In genomic region chr14:55593698-55594097, GRCh38 we compare ENCODE assay signal across 22 cellular contexts. TPM values are rescaled to one million over a fixed set of nuclear protein-coding genes. Genes with fewer than 3 reads are reported as not detected.
A peak's percentile ranks its signal among the peaks of the same experiment; 100 is the strongest.
DNase-seq lines count a peak whose midpoint lies in the region; ATAC-seq and TF ChIP-seq lines count a peak whose summit lies in the region.
"Had no signal": no experiment of that assay in that cellular context is flagged by ENCODE, and none has a peak within 500 bp of the region (broad histone marks: within the 10 kb centered on the region; RNA-seq: fewer than 3 reads in every experiment).

No MANE protein-coding gene starts in this region.

- H3K36me3 ChIP-seq in colonic mucosa (no peaks in the 10 kb centered on the region), transverse colon (no peaks in the 10 kb centered on the region)
- H3K36me3 ChIP-seq: upper lobe of left lung had no signal

- no peak for TF ChIP-seq POLR2A in transverse colon (IDR thresholded peaks at IDR 0.05)

- peaks cover 58% of the 10 kb centered on the region for H3K4me1 Mint-ChIP-seq in activated naive CD8-positive, alpha-beta T cell (ENCODE audit: low read depth)
- H3K4me1 Mint-ChIP-seq in activated naive CD8-positive, alpha-beta T cell treated with anti-CD3 and anti-CD28 coated beads, Interleukin-2, amount 50 U/mL, for 24 hours, result peaks cover 38% of the 10 kb centered on the region
- peaks cover 27% of the 10 kb centered on the region for H3K4me1 Mint-ChIP-seq in mesothelial cell of epicardium
- peaks cover 28 to 31% of the 10 kb centered on the region in 2 donors for H3K4me1 Mint-ChIP-seq in natural killer cell treated with Interleukin-12 subunit alpha and Interleukin-12 subunit beta and Interleukin-15 and Interleukin-18, amount 100 ng/mL, for 72 hours (ENCODE audit: low read depth in 2 of 2)

- ATAC-seq in activated naive CD8-positive, alpha-beta T cell treated with anti-CD3 and anti-CD28 coated beads, Interleukin-2, amount 50 U/mL, for 24 hours, result no peak
- ATAC-seq in natural killer cell treated with Interleukin-12 subunit alpha and Interleukin-12 subunit beta and Interleukin-15 and Interleukin-18, amount 100 ng/mL, for 72 hours, result no peak
- ATAC-seq: activated CD4-positive, alpha-beta T cell treated with anti-CD3 and anti-CD28 coated beads for 36 hours; foreskin keratinocyte; stimulated activated memory B cell treated with anti-CD40 and anti-IgM and Interleukin-4, amounts not matched to agents 10 μg/mL and 1 μg/mL and 100 μg/mL, for 72 hours had no signal

- no peak for TF ChIP-seq CTCF in colonic mucosa (IDR thresholded peaks at IDR 0.05)
- no peak for TF ChIP-seq CTCF in mesothelial cell of epicardium (IDR thresholded peaks at IDR 0.05; ENCODE audit: unreplicated experiment)
- no peak for TF ChIP-seq CTCF in transverse colon (IDR thresholded peaks at IDR 0.05)

- no peaks in the 10 kb centered on the region for H3K27me3 Mint-ChIP-seq in activated naive CD8-positive, alpha-beta T cell
- H3K27me3 Mint-ChIP-seq in activated naive CD8-positive, alpha-beta T cell treated with anti-CD3 and anti-CD28 coated beads, Interleukin-2, amount 50 U/mL, for 24 hours, result no peaks in the 10 kb centered on the region
- H3K27me3 Mint-ChIP-seq in mesothelial cell of epicardium (ENCODE audit: low read depth), result no peaks in the 10 kb centered on the region
- no peaks in the 10 kb centered on the region for H3K27me3 Mint-ChIP-seq in natural killer cell treated with Interleukin-12 subunit alpha and Interleukin-12 subunit beta and Interleukin-15 and Interleukin-18, amount 100 ng/mL, for 72 hours
- H3K27me3 Mint-ChIP-seq: activated CD4-positive, alpha-beta T cell treated with anti-CD3 and anti-CD28 coated beads for 36 hours; brain; stimulated activated memory B cell treated with anti-CD40 and anti-IgM and Interleukin-4, amounts not matched to agents 10 μg/mL and 1 μg/mL and 100 μg/mL, for 72 hours had no signal

- intact Hi-C loops in colonic mucosa (cut with DNase I), result no loop called here
- intact Hi-C loops in transverse colon (cut with DNase I; ENCODE audit: low total_unique reads), result no loop called here

- no peaks in the 10 kb centered on the region for H3K9me3 Mint-ChIP-seq in activated naive CD8-positive, alpha-beta T cell (ENCODE audit: low read depth)
- peaks cover 11% of the 10 kb centered on the region for H3K9me3 Mint-ChIP-seq in activated naive CD8-positive, alpha-beta T cell treated with anti-CD3 and anti-CD28 coated beads, Interleukin-2, amount 50 U/mL, for 24 hours
- H3K9me3 Mint-ChIP-seq in mesothelial cell of epicardium, result peaks cover 9% of the 10 kb centered on the region
- no peaks in the 10 kb centered on the region for H3K9me3 Mint-ChIP-seq in natural killer cell treated with Interleukin-12 subunit alpha and Interleukin-12 subunit beta and Interleukin-15 and Interleukin-18, amount 100 ng/mL, for 72 hours
- H3K9me3 Mint-ChIP-seq: activated T-helper 1 cell treated with anti-CD3 and anti-CD28 coated beads, Interleukin-12 subunit alpha, Interleukin-12 subunit beta, Interleukin-2, Interleukin-4 antibody, amounts not matched to agents 30 ng/mL and 10 ng/mL and 1 ng/mL, durations not matched to agents 14 hours and 24 hours and 36 hours had no signal

- no peak overlapping the region for H3K9ac ChIP-seq in colonic mucosa (ENCODE audit: low read depth in 2 of 2, low read length in 2 of 2)

- H3K4me3 ChIP-seq in colonic mucosa (no peak overlapping the region), transverse colon (peak overlapping the region in 1 of 4 donors; percentile 18)
- H3K4me3 ChIP-seq: coronary artery, upper lobe of left lung had no signal

- peaks cover 7% of the 10 kb centered on the region for H3K36me3 Mint-ChIP-seq in activated naive CD8-positive, alpha-beta T cell
- H3K36me3 Mint-ChIP-seq in activated naive CD8-positive, alpha-beta T cell treated with anti-CD3 and anti-CD28 coated beads, Interleukin-2, amount 50 U/mL, for 24 hours (ENCODE audit: low read depth), result peaks cover 19% of the 10 kb centered on the region
- peaks cover 19% of the 10 kb centered on the region for H3K36me3 Mint-ChIP-seq in mesothelial cell of epicardium
- no peaks in the 10 kb centered on the region for H3K36me3 Mint-ChIP-seq in natural killer cell treated with Interleukin-12 subunit alpha and Interleukin-12 subunit beta and Interleukin-15 and Interleukin-18, amount 100 ng/mL, for 72 hours

- no peak for DNase-seq in activated naive CD8-positive, alpha-beta T cell treated with anti-CD3 and anti-CD28 coated beads, Interleukin-2, amount 50 U/mL, for 24 hours
- DNase-seq in colonic mucosa (peak; percentile 31), mesothelial cell of epicardium (ENCODE audit: low spot score in 2 of 2, unreplicated experiment in 2 of 2) (no peak), transverse colon (no peak), SIG-M5 treated with dmso at 0.1 percent for 504 hours (lab: John Stamatoyannopoulos, UW; ENCODE audit: unreplicated experiment) (no peak)
- no peak for DNase-seq in natural killer cell treated with Interleukin-12 subunit alpha and Interleukin-12 subunit beta and Interleukin-15 and Interleukin-18, amount 100 ng/mL, for 72 hours (ENCODE audit: low spot score)
- DNase-seq in stimulated activated CD4-positive, alpha-beta T cell treated with anti-CD3 and anti-CD28 coated beads, Interleukin-4, amount 100 ng/mL, for 4 hours, result no peak
- DNase-seq: 8988T; activated CD4-positive, alpha-beta T cell treated with anti-CD3 and anti-CD28 coated beads for 36 hours; EL; foreskin keratinocyte; hippocampal formation; NCI-H1930; NCI-H446; RPMI8226; stimulated activated CD4-positive, alpha-beta T cell treated with anti-CD3 and anti-CD28 coated beads, Interleukin-15, amount 100 ng/mL, for 24 hours; upper lobe of left lung had no signal

- in situ Hi-C loops in transverse colon (cut with MboI; ENCODE audit: low pct_ligation_motif_present in 1 of 4, low pct_unique_long_range_greater_than_20kb in 1 of 4, low sequenced_read_pairs in 3 of 4), result no loop called here

- H3K9me3 ChIP-seq in colonic mucosa (no peaks in the 10 kb centered on the region), transverse colon (no peaks in the 10 kb centered on the region)
- H3K9me3 ChIP-seq: upper lobe of left lung had no signal

- H3K27ac Mint-ChIP-seq in activated naive CD8-positive, alpha-beta T cell, result peak overlapping the region; percentile 30
- no peak overlapping the region for H3K27ac Mint-ChIP-seq in activated naive CD8-positive, alpha-beta T cell treated with anti-CD3 and anti-CD28 coated beads, Interleukin-2, amount 50 U/mL, for 24 hours
- peak overlapping the region; percentile 85 for H3K27ac Mint-ChIP-seq in mesothelial cell of epicardium
- H3K27ac Mint-ChIP-seq in natural killer cell treated with Interleukin-12 subunit alpha and Interleukin-12 subunit beta and Interleukin-15 and Interleukin-18, amount 100 ng/mL, for 72 hours, result no peak overlapping the region
- H3K27ac Mint-ChIP-seq: activated CD4-positive, alpha-beta T cell treated with anti-CD3 and anti-CD28 coated beads for 36 hours; activated T-helper 1 cell treated with anti-CD3 and anti-CD28 coated beads, Interleukin-12 subunit alpha, Interleukin-12 subunit beta, Interleukin-2, Interleukin-4 antibody, amounts not matched to agents 30 ng/mL and 10 ng/mL and 1 ng/mL, durations not matched to agents 14 hours and 24 hours and 36 hours; stimulated activated memory B cell treated with anti-CD40 and anti-IgM and Interleukin-4, amounts not matched to agents 10 μg/mL and 1 μg/mL and 100 μg/mL, for 72 hours had no signal

- 24 to 46% methylated on average over 2 of the region's 2 CpGs for WGBS in transverse colon (ENCODE audit: low coverage in 1 of 2), 2 donors

- H3K27me3 ChIP-seq in colonic mucosa, result no peaks in the 10 kb centered on the region
- H3K27me3 ChIP-seq in transverse colon, result no peaks in the 10 kb centered on the region
- H3K27me3 ChIP-seq: foreskin keratinocyte, upper lobe of left lung had no signal

- H3K4me1 ChIP-seq in colonic mucosa, result peaks cover 7% of the 10 kb centered on the region
- peaks cover 7 to 68% (median 34%) of the 10 kb centered on the region in 4 donors for H3K4me1 ChIP-seq in transverse colon

- H3K27ac ChIP-seq in colonic mucosa (peak overlapping the region; percentile 51), transverse colon (peak overlapping the region; percentile 32 to 47 (median 45))
- H3K27ac ChIP-seq: coronary artery, foreskin keratinocyte, upper lobe of left lung had no signal

- TF ChIP-seq EP300 in transverse colon (IDR thresholded peaks at IDR 0.05; ENCODE audit: low read depth), result no peak

- H3K4me3 Mint-ChIP-seq in activated naive CD8-positive, alpha-beta T cell, result no peak overlapping the region
- no peak overlapping the region for H3K4me3 Mint-ChIP-seq in activated naive CD8-positive, alpha-beta T cell treated with anti-CD3 and anti-CD28 coated beads, Interleukin-2, amount 50 U/mL, for 24 hours
- no peak overlapping the region for H3K4me3 Mint-ChIP-seq in mesothelial cell of epicardium
- no peak overlapping the region for H3K4me3 Mint-ChIP-seq in natural killer cell treated with Interleukin-12 subunit alpha and Interleukin-12 subunit beta and Interleukin-15 and Interleukin-18, amount 100 ng/mL, for 72 hours
- H3K4me3 Mint-ChIP-seq: activated CD4-positive, alpha-beta T cell treated with anti-CD3 and anti-CD28 coated beads for 36 hours; activated T-helper 1 cell treated with anti-CD3 and anti-CD28 coated beads, Interleukin-12 subunit alpha, Interleukin-12 subunit beta, Interleukin-2, Interleukin-4 antibody, amounts not matched to agents 30 ng/mL and 10 ng/mL and 1 ng/mL, durations not matched to agents 14 hours and 24 hours and 36 hours; brain; stimulated activated memory B cell treated with anti-CD40 and anti-IgM and Interleukin-4, amounts not matched to agents 10 μg/mL and 1 μg/mL and 100 μg/mL, for 72 hours had no signal

RNA-seq across cellular contexts. Expression of gene KTN1, which starts 13.7 kb away (rescaled TPM):
- total RNA-seq in colonic mucosa, result 100 to 1,000 TPM; 149 to 264 TPM
- 148 to 157 TPM (median 153 TPM) in 3 replicates for total RNA-seq in mesothelial cell of epicardium
- 100 to 1,000 TPM; 101 to 279 (median 129) TPM for total RNA-seq in transverse colon
- total RNA-seq in natural killer cell treated with Interleukin-12 subunit alpha and Interleukin-12 subunit beta and Interleukin-15 and Interleukin-18, amount 100 ng/mL, for 72 hours, result 100 to 1,000 TPM; 109 to 112 TPM

Comparison
In these comparisons a context has a peak if more than half of its experiments do, and no peak if none do; other contexts are left out.
1. H3K27ac Mint-ChIP-seq: peak in activated naive CD8-positive, alpha-beta T cell (single experiment) and mesothelial cell of epicardium (single experiment); none in activated naive CD8-positive, alpha-beta T cell treated with anti-CD3 and anti-CD28 coated beads, Interleukin-2, amount 50 U/mL, for 24 hours (single experiment) and natural killer cell treated with Interleukin-12 subunit alpha and Interleukin-12 subunit beta and Interleukin-15 and Interleukin-18, amount 100 ng/mL, for 72 hours (0 of 2).